Comparison of ENCODE assay signal across 1 cellular context in genomic region chr20:32356935-32357868, GRCh38.
A peak's percentile ranks its signal among the peaks of the same experiment; 100 is the strongest.
TF ChIP-seq lines count a peak whose summit lies in the region.

No MANE protein-coding gene starts in this region.

TF ChIP-seq in HepG2, 621 proteins besides CTCF, POLR2A, EP300 and RAD21 (continued from another document and continues in another):
- TF ChIP-seq CENPBD1 (CRISPR knock-in tag; IDR thresholded peaks at IDR 0.05; ENCODE audit: borderline replicate concordance, low read depth) (no peak), ZFP36 (IDR thresholded peaks at IDR 0.05; ENCODE audit: borderline replicate concordance, low read depth, low read length, partially characterized antibody) (peak; percentile 29), NR2F1 (CRISPR knock-in tag; IDR thresholded peaks at IDR 0.05) (0 out of 4 replicates have a peak, but pooled peaks of 1 of the 2 experiments have one; percentile 21), NR3C1 (CRISPR knock-in tag; IDR thresholded peaks at IDR 0.05) (no peak), ZNF660 (CRISPR knock-in tag; IDR thresholded peaks at IDR 0.05; ENCODE audit: borderline replicate concordance, low read depth) (peak; percentile 63; the same call in 1 of the 2 replicates), ZNF546 (CRISPR knock-in tag; conservative IDR thresholded peaks at IDR 0.05) (0 out of 2 replicates have a peak, but pooled peaks have one; percentile 22), ZNF362 (CRISPR knock-in tag; IDR thresholded peaks at IDR 0.05; ENCODE audit: borderline replicate concordance) (no peak), ZNF441 (CRISPR knock-in tag; IDR thresholded peaks at IDR 0.05; ENCODE audit: borderline replicate concordance) (0 out of 2 replicates have a peak, but pooled peaks have one; percentile 42), TRAFD1 (CRISPR knock-in tag; IDR thresholded peaks at IDR 0.05; ENCODE audit: borderline replicate concordance) (0 out of 2 replicates have a peak, but pooled peaks have one; percentile 26), E2F1 (CRISPR knock-in tag; IDR thresholded peaks at IDR 0.05) (no peak), FOXC1 (CRISPR knock-in tag; IDR thresholded peaks at IDR 0.05; ENCODE audit: borderline replicate concordance) (peak; percentile 43; the same call in 1 of the 2 replicates), ZNF839 (CRISPR knock-in tag; IDR thresholded peaks at IDR 0.05; ENCODE audit: borderline replicate concordance) (no peak), TBX3 (IDR thresholded peaks at IDR 0.05; ENCODE audit: borderline replicate concordance) (0 out of 2 replicates have a peak, but pooled peaks have one; percentile 27), CHD4 (IDR thresholded peaks at IDR 0.05; ENCODE audit: borderline replicate concordance, low read length) (peak; percentile 88; the same call in 1 of the 2 replicates), ZNF883 (CRISPR knock-in tag; IDR thresholded peaks at IDR 0.05; ENCODE audit: not compliant biosample characterization) (peak; percentile 28), DNMT3B (CRISPR knock-in tag; conservative IDR thresholded peaks at IDR 0.05) (peak; percentile 53; the same call in 1 of the 2 replicates), ZNF33A (CRISPR knock-in tag; IDR thresholded peaks at IDR 0.05; ENCODE audit: borderline replicate concordance) (no peak), ZBTB21 (CRISPR knock-in tag; IDR thresholded peaks at IDR 0.05) (peak; percentile 11; the same call in 1 of the 2 replicates), ELF3 (CRISPR knock-in tag; IDR thresholded peaks at IDR 0.05) (0 out of 2 replicates have a peak, but pooled peaks have one; percentile 4), ZNF318 (CRISPR knock-in tag; IDR thresholded peaks at IDR 0.05) (no peak), FOSL2 (CRISPR knock-in tag; IDR thresholded peaks at IDR 0.05) (peak; percentile 77)
- TF ChIP-seq, protein P1, sequence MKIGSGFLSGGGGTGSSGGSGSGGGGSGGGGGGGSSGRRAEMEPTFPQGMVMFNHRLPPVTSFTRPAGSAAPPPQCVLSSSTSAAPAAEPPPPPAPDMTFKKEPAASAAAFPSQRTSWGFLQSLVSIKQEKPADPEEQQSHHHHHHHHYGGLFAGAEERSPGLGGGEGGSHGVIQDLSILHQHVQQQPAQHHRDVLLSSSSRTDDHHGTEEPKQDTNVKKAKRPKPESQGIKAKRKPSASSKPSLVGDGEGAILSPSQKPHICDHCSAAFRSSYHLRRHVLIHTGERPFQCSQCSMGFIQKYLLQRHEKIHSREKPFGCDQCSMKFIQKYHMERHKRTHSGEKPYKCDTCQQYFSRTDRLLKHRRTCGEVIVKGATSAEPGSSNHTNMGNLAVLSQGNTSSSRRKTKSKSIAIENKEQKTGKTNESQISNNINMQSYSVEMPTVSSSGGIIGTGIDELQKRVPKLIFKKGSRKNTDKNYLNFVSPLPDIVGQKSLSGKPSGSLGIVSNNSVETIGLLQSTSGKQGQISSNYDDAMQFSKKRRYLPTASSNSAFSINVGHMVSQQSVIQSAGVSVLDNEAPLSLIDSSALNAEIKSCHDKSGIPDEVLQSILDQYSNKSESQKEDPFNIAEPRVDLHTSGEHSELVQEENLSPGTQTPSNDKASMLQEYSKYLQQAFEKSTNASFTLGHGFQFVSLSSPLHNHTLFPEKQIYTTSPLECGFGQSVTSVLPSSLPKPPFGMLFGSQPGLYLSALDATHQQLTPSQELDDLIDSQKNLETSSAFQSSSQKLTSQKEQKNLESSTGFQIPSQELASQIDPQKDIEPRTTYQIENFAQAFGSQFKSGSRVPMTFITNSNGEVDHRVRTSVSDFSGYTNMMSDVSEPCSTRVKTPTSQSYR (CRISPR knock-in tag; IDR thresholded peaks at IDR 0.05; ENCODE audit: borderline replicate concordance) = no peak
- TF ChIP-seq, protein P2, sequence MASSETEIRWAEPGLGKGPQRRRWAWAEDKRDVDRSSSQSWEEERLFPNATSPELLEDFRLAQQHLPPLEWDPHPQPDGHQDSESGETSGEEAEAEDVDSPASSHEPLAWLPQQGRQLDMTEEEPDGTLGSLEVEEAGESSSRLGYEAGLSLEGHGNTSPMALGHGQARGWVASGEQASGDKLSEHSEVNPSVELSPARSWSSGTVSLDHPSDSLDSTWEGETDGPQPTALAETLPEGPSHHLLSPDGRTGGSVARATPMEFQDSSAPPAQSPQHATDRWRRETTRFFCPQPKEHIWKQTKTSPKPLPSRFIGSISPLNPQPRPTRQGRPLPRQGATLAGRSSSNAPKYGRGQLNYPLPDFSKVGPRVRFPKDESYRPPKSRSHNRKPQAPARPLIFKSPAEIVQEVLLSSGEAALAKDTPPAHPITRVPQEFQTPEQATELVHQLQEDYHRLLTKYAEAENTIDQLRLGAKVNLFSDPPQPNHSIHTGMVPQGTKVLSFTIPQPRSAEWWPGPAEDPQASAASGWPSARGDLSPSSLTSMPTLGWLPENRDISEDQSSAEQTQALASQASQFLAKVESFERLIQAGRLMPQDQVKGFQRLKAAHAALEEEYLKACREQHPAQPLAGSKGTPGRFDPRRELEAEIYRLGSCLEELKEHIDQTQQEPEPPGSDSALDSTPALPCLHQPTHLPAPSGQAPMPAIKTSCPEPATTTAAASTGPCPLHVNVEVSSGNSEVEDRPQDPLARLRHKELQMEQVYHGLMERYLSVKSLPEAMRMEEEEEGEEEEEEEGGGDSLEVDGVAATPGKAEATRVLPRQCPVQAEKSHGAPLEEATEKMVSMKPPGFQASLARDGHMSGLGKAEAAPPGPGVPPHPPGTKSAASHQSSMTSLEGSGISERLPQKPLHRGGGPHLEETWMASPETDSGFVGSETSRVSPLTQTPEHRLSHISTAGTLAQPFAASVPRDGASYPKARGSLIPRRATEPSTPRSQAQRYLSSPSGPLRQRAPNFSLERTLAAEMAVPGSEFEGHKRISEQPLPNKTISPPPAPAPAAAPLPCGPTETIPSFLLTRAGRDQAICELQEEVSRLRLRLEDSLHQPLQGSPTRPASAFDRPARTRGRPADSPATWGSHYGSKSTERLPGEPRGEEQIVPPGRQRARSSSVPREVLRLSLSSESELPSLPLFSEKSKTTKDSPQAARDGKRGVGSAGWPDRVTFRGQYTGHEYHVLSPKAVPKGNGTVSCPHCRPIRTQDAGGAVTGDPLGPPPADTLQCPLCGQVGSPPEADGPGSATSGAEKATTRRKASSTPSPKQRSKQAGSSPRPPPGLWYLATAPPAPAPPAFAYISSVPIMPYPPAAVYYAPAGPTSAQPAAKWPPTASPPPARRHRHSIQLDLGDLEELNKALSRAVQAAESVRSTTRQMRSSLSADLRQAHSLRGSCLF (CRISPR knock-in tag; IDR thresholded peaks at IDR 0.05; ENCODE audit: borderline replicate concordance) = peak; percentile 90; the same call in 1 of the 2 replicates
- TF ChIP-seq, protein P3, sequence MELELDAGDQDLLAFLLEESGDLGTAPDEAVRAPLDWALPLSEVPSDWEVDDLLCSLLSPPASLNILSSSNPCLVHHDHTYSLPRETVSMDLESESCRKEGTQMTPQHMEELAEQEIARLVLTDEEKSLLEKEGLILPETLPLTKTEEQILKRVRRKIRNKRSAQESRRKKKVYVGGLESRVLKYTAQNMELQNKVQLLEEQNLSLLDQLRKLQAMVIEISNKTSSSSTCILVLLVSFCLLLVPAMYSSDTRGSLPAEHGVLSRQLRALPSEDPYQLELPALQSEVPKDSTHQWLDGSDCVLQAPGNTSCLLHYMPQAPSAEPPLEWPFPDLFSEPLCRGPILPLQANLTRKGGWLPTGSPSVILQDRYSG (CRISPR knock-in tag; IDR thresholded peaks at IDR 0.05) = 0 out of 2 replicates have a peak, but pooled peaks have one; percentile 86
- TF ChIP-seq, protein P4, sequence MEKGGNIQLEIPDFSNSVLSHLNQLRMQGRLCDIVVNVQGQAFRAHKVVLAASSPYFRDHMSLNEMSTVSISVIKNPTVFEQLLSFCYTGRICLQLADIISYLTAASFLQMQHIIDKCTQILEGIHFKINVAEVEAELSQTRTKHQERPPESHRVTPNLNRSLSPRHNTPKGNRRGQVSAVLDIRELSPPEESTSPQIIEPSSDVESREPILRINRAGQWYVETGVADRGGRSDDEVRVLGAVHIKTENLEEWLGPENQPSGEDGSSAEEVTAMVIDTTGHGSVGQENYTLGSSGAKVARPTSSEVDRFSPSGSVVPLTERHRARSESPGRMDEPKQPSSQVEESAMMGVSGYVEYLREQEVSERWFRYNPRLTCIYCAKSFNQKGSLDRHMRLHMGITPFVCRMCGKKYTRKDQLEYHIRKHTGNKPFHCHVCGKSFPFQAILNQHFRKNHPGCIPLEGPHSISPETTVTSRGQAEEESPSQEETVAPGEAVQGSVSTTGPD (CRISPR knock-in tag; IDR thresholded peaks at IDR 0.05) = 0 out of 2 replicates have a peak, but pooled peaks have one; percentile 73
